Comparison of ENCODE assay signal across 8 cellular contexts in the genomic region with DNA sequence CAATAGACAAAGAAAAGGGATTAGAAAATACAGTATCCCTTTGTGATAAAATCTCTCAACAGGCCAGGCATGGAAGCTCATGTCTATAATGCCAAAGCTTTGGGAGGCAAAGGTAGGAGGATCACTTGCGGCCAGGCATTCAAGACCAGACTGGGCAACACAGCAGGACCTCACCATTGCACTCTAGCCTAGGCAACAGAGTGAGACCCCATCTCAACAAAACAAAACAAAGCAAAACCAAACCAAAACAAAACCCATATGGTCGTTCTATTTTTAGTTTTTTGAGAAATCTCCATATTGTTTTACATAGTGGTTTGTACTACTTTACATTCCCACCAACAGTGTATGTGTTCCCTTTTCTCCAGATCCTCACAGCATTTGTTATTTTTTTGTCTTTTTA.
"Had no signal": no experiment of that assay in that cellular context is flagged by ENCODE, and none has a peak within 500 bp of the region (broad histone marks: within the 10 kb centered on the region; RNA-seq: fewer than 3 reads in every experiment).

No MANE protein-coding gene starts in this region.

- H3K4me3 Mint-ChIP-seq: GM23338, H9, HFFc6 had no signal

- ATAC-seq: GM23338, HCT116 had no signal

- DNase-seq: GM23248, GOT3, H7, H9, HCEC 1CT, HFFc6 had no signal

- H3K9me3 Mint-ChIP-seq: HFFc6 had no signal

- H3K27ac Mint-ChIP-seq: GM23338, HFFc6 had no signal
